Comparison of ENCODE assay signal across 21 cellular contexts in genomic region chr6:165630544-165630953, GRCh38. TPM values are rescaled to one million over a fixed set of nuclear protein-coding genes. Genes with fewer than 3 reads are reported as not detected.
"Had no signal": no experiment of that assay in that cellular context is flagged by ENCODE, and none has a peak within 500 bp of the region (broad histone marks: within the 10 kb centered on the region; RNA-seq: fewer than 3 reads in every experiment).

No MANE protein-coding gene starts in this region.

- FAIRE-seq: endometrium, frontal cortex, kidney, pancreas, TTC549 had no signal

- H3K4me3 ChIP-seq: colonic mucosa, pancreas, spleen, thoracic aorta had no signal

- ATAC-seq: activated CD4-positive, alpha-beta T cell treated with anti-CD3 and anti-CD28 coated beads for 36 hours; left lobe of liver; pancreas; sciatic nerve; stimulated activated memory B cell treated with anti-CD40 and anti-IgM and Interleukin-4, amounts not matched to agents 10 μg/mL and 1 μg/mL and 100 μg/mL, for 72 hours had no signal

- H3K27me3 ChIP-seq: colonic mucosa, spleen had no signal

- H3K9me3 ChIP-seq: colonic mucosa, pancreas, spleen, thoracic aorta had no signal

- DNase-seq: activated CD4-positive, alpha-beta T cell treated with anti-CD3 and anti-CD28 coated beads for 36 hours; activated CD4-positive, alpha-beta T cell treated with anti-CD3 and anti-CD28 coated beads, Interleukin-2, amount 50 U/mL, for 48 hours; activated naive CD8-positive, alpha-beta T cell treated with anti-CD3 and anti-CD28 coated beads for 36 hours; amygdala; caudate nucleus; colonic mucosa; kidney; midbrain; pancreas; spleen; stimulated activated CD4-positive, alpha-beta T cell treated with anti-CD3 and anti-CD28 coated beads, Interleukin-4, amount 100 ng/mL, for 4 hours had no signal

- H3K36me3 Mint-ChIP-seq: activated naive CD8-positive, alpha-beta T cell treated with anti-CD3 and anti-CD28 coated beads for 36 hours; stimulated activated memory B cell treated with anti-CD40 and anti-IgM and Interleukin-4, amounts not matched to agents 10 μg/mL and 1 μg/mL and 100 μg/mL, for 72 hours had no signal

- H3K9me3 Mint-ChIP-seq: activated naive CD8-positive, alpha-beta T cell treated with anti-CD3 and anti-CD28 coated beads for 36 hours; activated T-helper 1 cell treated with anti-CD3 and anti-CD28 coated beads, Interleukin-12 subunit alpha, Interleukin-12 subunit beta, Interleukin-2, Interleukin-4 antibody, amounts not matched to agents 30 ng/mL and 10 ng/mL and 1 ng/mL, durations not matched to agents 14 hours and 24 hours and 36 hours; stimulated activated memory B cell treated with anti-CD40 and anti-IgM and Interleukin-4, amounts not matched to agents 10 μg/mL and 1 μg/mL and 100 μg/mL, for 72 hours; T-helper 2 cell treated with Interferon-gamma antibody and Interleukin-4, amounts not matched to agents 5 μg/mL and 100 μg/mL, for 36 hours had no signal

- H3K4me1 ChIP-seq: colonic mucosa, pancreas had no signal

- H3K4me3 Mint-ChIP-seq: activated CD4-positive, alpha-beta T cell treated with anti-CD3 and anti-CD28 coated beads for 36 hours; activated naive CD8-positive, alpha-beta T cell treated with anti-CD3 and anti-CD28 coated beads for 36 hours; activated T-helper 1 cell treated with anti-CD3 and anti-CD28 coated beads, Interleukin-12 subunit alpha, Interleukin-12 subunit beta, Interleukin-2, Interleukin-4 antibody, amounts not matched to agents 30 ng/mL and 10 ng/mL and 1 ng/mL, durations not matched to agents 14 hours and 24 hours and 36 hours; stimulated activated memory B cell treated with anti-CD40 and anti-IgM and Interleukin-4, amounts not matched to agents 10 μg/mL and 1 μg/mL and 100 μg/mL, for 72 hours; T-helper 2 cell treated with Interferon-gamma antibody and Interleukin-4, amounts not matched to agents 5 μg/mL and 100 μg/mL, for 36 hours had no signal

- H3K36me3 ChIP-seq: colonic mucosa, pancreas, spleen, thoracic aorta had no signal

- H3K27ac ChIP-seq: colonic mucosa, pancreas, spleen, thoracic aorta had no signal

- H3K27me3 Mint-ChIP-seq: brain; stimulated activated memory B cell treated with anti-CD40 and anti-IgM and Interleukin-4, amounts not matched to agents 10 μg/mL and 1 μg/mL and 100 μg/mL, for 72 hours had no signal

- H3K4me1 Mint-ChIP-seq: activated CD4-positive, alpha-beta T cell treated with anti-CD3 and anti-CD28 coated beads for 36 hours; activated naive CD8-positive, alpha-beta T cell treated with anti-CD3 and anti-CD28 coated beads for 36 hours; stimulated activated memory B cell treated with anti-CD40 and anti-IgM and Interleukin-4, amounts not matched to agents 10 μg/mL and 1 μg/mL and 100 μg/mL, for 72 hours had no signal

- H3K27ac Mint-ChIP-seq: activated CD4-positive, alpha-beta T cell treated with anti-CD3 and anti-CD28 coated beads for 36 hours; activated naive CD8-positive, alpha-beta T cell treated with anti-CD3 and anti-CD28 coated beads for 36 hours; activated T-helper 1 cell treated with anti-CD3 and anti-CD28 coated beads, Interleukin-12 subunit alpha, Interleukin-12 subunit beta, Interleukin-2, Interleukin-4 antibody, amounts not matched to agents 30 ng/mL and 10 ng/mL and 1 ng/mL, durations not matched to agents 14 hours and 24 hours and 36 hours; stimulated activated memory B cell treated with anti-CD40 and anti-IgM and Interleukin-4, amounts not matched to agents 10 μg/mL and 1 μg/mL and 100 μg/mL, for 72 hours; T-helper 2 cell treated with Interferon-gamma antibody and Interleukin-4, amounts not matched to agents 5 μg/mL and 100 μg/mL, for 36 hours had no signal

RNA-seq across cellular contexts. Expression of gene PDE10A, which starts 32.5 kb away (rescaled TPM):
- total RNA-seq: activated CD4-positive, alpha-beta T cell treated with anti-CD3 and anti-CD28 coated beads for 36 hours; activated naive CD8-positive, alpha-beta T cell treated with anti-CD3 and anti-CD28 coated beads for 36 hours; activated T-helper 1 cell treated with anti-CD3 and anti-CD28 coated beads, Interleukin-12 subunit alpha, Interleukin-12 subunit beta, Interleukin-2, Interleukin-4 antibody, amounts not matched to agents 30 ng/mL and 10 ng/mL and 1 ng/mL, durations not matched to agents 14 hours and 24 hours and 36 hours had no signal
